Comparison of ENCODE assay signal across 8 cellular contexts in genomic region chr7:13682626-13683025, GRCh38.
"Had no signal": no experiment of that assay in that cellular context is flagged by ENCODE, and none has a peak within 500 bp of the region (broad histone marks: within the 10 kb centered on the region; RNA-seq: fewer than 3 reads in every experiment).

No MANE protein-coding gene starts in this region.

- H3K36me3 ChIP-seq: HAP-1 had no signal

- H3K4me3 ChIP-seq: GM23248, GM23338, HAP-1 had no signal

- DNase-seq: GM23248, GOT3, H7, H9, HCEC 1CT, HFFc6 had no signal

- H3K4me2 ChIP-seq: GM23338 had no signal

- H2AFZ ChIP-seq: GM23248, GM23338 had no signal

- H3K27ac ChIP-seq: GM23248 had no signal

- H3K9me3 ChIP-seq: HAP-1 had no signal

- H3K4me1 ChIP-seq: HAP-1 had no signal
